In the genomic region with DNA sequence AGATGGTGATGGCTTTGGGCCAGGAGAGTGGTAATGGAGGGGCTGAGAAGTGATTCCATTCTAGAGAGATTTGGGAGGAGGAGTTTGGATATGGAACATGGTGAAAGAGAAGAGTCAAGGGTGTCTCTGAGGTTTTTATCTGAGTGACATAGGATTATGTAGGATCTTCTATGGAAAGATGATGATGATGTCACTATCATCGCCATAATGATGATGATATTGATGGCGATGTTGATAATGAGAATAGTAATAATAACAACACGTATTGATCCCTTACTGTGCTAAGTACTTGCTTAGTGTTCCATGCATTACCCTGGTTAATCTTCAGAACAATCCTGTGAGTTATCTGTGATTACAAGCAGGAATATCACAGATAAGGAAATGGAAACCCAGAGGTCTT, we compare ENCODE assay signal across 9 cellular contexts. TPM values are rescaled to one million over a fixed set of nuclear protein-coding genes. Genes with fewer than 3 reads are reported as not detected.
"Had no signal": no experiment of that assay in that cellular context is flagged by ENCODE, and none has a peak within 500 bp of the region (broad histone marks: within the 10 kb centered on the region; RNA-seq: fewer than 3 reads in every experiment).

No MANE protein-coding gene starts in this region.

- ATAC-seq: GM12878 had no signal

- H3K4me3 ChIP-seq: GM12878 had no signal

- FAIRE-seq: G401.6, GM12878, GM12891, GM12892, GM18507, GM19239 had no signal

- DNase-seq: GDM1, GF-D8 had no signal

RNA-seq across cellular contexts. Expression of a gene that starts 16.6 kb away (rescaled TPM):
- total RNA-seq: G401, GM12878 had no signal
- polyA plus RNA-seq: GM12878 had no signal

RNA-seq across cellular contexts. Expression of a gene that starts 21.4 kb away (rescaled TPM):
- total RNA-seq: G401 had no signal

RNA-seq across cellular contexts. Expression of a gene that starts 35.5 kb away (rescaled TPM):
- total RNA-seq: G401, GM12878 had no signal
- polyA plus RNA-seq: GM12878 had no signal
